26 cellular contexts compared by ENCODE assay signal in the genomic region with DNA sequence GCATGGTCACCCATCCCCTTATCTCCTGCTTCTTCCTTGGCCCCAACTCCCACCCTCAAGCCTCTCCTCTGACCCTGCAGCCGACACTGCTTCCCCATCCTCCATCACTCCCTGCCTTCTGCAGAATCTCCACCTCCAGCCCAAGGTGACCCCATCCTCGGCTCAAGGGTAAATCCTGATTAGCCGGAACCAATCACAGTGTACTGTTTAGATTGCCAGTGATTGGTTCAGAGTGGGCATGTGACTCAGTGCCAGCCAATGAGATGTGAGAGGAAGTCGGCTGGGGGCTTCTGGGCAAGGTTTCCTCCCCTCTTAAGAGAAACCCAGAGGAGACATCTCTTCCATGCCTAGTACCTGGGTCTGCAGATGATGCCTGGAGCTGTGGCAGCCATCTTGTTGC. TPM values are rescaled to one million over a fixed set of nuclear protein-coding genes. Genes with fewer than 3 reads are reported as not detected.
A peak's percentile ranks its signal among the peaks of the same experiment; 100 is the strongest.
DNase-seq lines count a peak whose midpoint lies in the region; ATAC-seq, FAIRE-seq and TF ChIP-seq lines count a peak whose summit lies in the region.
"Had no signal": no experiment of that assay in that cellular context is flagged by ENCODE, and none has a peak within 500 bp of the region (broad histone marks: within the 10 kb centered on the region; RNA-seq: fewer than 3 reads in every experiment).

No MANE protein-coding gene starts in this region.

- RAD21 ChIA-PET in HCT116 (lab: Charles Lee; ENCODE audit: low non-redundant PET in 1 of 2, low total read pairs in 2 of 2, uncharacterized antibody in 2 of 2, unreplicated experiment in 2 of 2) = no interaction called here

- peak; percentile 49; the same call in 1 of the 2 replicates for ATAC-seq in HCT116
- ATAC-seq in GM18511 (IDR thresholded peaks at IDR 0.05; ENCODE audit: unreplicated experiment) = no peak
- no peak for ATAC-seq in GM21825 (IDR thresholded peaks at IDR 0.05; ENCODE audit: unreplicated experiment)
- ATAC-seq: CD8-positive, alpha-beta T cell; Panc1; T-helper 17 cell had no signal

- no peak overlapping the region for H2BK15ac ChIP-seq in H1 (ENCODE audit: low read length)

- no peak overlapping the region for H2BK5ac ChIP-seq in H1 (ENCODE audit: low read depth, low read length)

- H3K36me3 ChIP-seq in BLaER1 (no peaks in the 10 kb centered on the region), HCT116 (ENCODE audit: control insufficient read depth in 1 of 2, insufficient read depth in 2 of 2, low read length in 2 of 2) (no peaks in the 10 kb centered on the region), H1 (ENCODE audit: control insufficient read depth in 2 of 4, insufficient read depth in 4 of 4, low read length in 3 of 4) (no peaks in the 10 kb centered on the region), smooth muscle cell (ENCODE audit: low read depth) (no peaks in the 10 kb centered on the region), hepatocyte (replicated peaks; ENCODE audit: insufficient read depth, low read depth) (no peaks in the 10 kb centered on the region)

- H3K9me3 ChIP-seq in BLaER1 (no peaks in the 10 kb centered on the region), HCT116 (ENCODE audit: control insufficient read depth in 1 of 2, insufficient read depth in 1 of 2, low read depth in 1 of 2, low read length in 2 of 2) (no peaks in the 10 kb centered on the region), H1 (ENCODE audit: insufficient read depth in 2 of 2, low read depth in 1 of 2, low read length in 1 of 2) (no peaks in the 10 kb centered on the region), smooth muscle cell (replicated peaks; ENCODE audit: low read depth) (no peaks in the 10 kb centered on the region), hepatocyte (ENCODE audit: low read depth) (no peaks in the 10 kb centered on the region)
- H3K9me3 ChIP-seq: Caco-2 had no signal

- no peak overlapping the region for H3K14ac ChIP-seq in H1 (ENCODE audit: insufficient read length)

- H3K27me3 ChIP-seq in BLaER1 (no peaks in the 10 kb centered on the region), HCT116 (ENCODE audit: insufficient read depth, low read length) (no peaks in the 10 kb centered on the region), H1 (replicated peaks in 1 of 4; ENCODE audit: control insufficient read depth in 3 of 4, extremely low read depth in 1 of 4, insufficient read depth in 3 of 4, low read length in 3 of 4) (peaks cover 0 to 2% (median 0%) of the 10 kb centered on the region in 4 experiments; a peak in 2 of 7 replicates), smooth muscle cell (ENCODE audit: low read depth) (no peaks in the 10 kb centered on the region), hepatocyte (no peaks in the 10 kb centered on the region)

- no peak overlapping the region for H4K5ac ChIP-seq in H1 (ENCODE audit: insufficient read length, low read depth, low read length)

- DNase-seq in HCT116 (ENCODE audit: low read depth, low spot score) = no peak
- DNase-seq in NAMALWA (ENCODE audit: low spot score) = peak; percentile 20
- no peak for DNase-seq in H1 (ENCODE audit: low read depth in 1 of 2, low spot score in 2 of 2)
- DNase-seq in smooth muscle cell (lab: John Stamatoyannopoulos, UW; ENCODE audit: unreplicated experiment) = no peak
- DNase-seq in hepatocyte (ENCODE audit: low spot score) = no peak
- DNase-seq: AML-193; Caco-2; CD8-positive, alpha-beta T cell; H7; NCI-H1105; NCI-H146; NCI-H1930; NCI-H2107; NCI-H524; NCI-H774; SHP77 treated with DMSO at 0.1 percent for 48 hours; T-helper 17 cell had no signal

- H2BK20ac ChIP-seq in H1 (ENCODE audit: low read length) = no peak overlapping the region; the same call in 1 of the 2 replicates

- TF ChIP-seq POLR2A in HCT116 (IDR thresholded peaks at IDR 0.05; ENCODE audit: borderline replicate concordance, extremely low read depth, insufficient read depth, insufficient read length) (no peak), H1 (IDR thresholded peaks at IDR 0.05; ENCODE audit: control extremely low read depth in 1 of 2, low read depth in 2 of 2, low read length in 2 of 2) (no peak)

- H3K9ac ChIP-seq in BLaER1 (no peak overlapping the region), HCT116 (ENCODE audit: low read length) (no peak overlapping the region), H1 (replicated peaks in 1 of 4; ENCODE audit: extremely low read depth in 1 of 4, low read depth in 3 of 4, low read length in 3 of 4) (no peak overlapping the region; a peak in 1 of 7 replicates), smooth muscle cell (ENCODE audit: low read depth) (no peak overlapping the region)

- H3K9me2 ChIP-seq in HCT116 (ENCODE audit: insufficient read depth) = no peaks in the 10 kb centered on the region
- no peaks in the 10 kb centered on the region for H3K9me2 ChIP-seq in hepatocyte (replicated peaks; ENCODE audit: insufficient read depth)

- no peaks in the 10 kb centered on the region; the same call in none of the 2 replicates for H3K79me1 ChIP-seq in H1 (ENCODE audit: low read depth, low read length)

- H4K20me1 ChIP-seq in BLaER1 (no peaks in the 10 kb centered on the region; the same call in 1 of the 2 replicates), HCT116 (ENCODE audit: insufficient read depth) (no peaks in the 10 kb centered on the region), H1 (replicated peaks in 1 of 2; ENCODE audit: control insufficient read depth in 1 of 2, insufficient read depth in 2 of 2, low read length in 2 of 2) (peaks cover 0 to 8% of the 10 kb centered on the region in 2 experiments), smooth muscle cell (ENCODE audit: low read depth) (no peaks in the 10 kb centered on the region), hepatocyte (ENCODE audit: insufficient read depth, poor library complexity, severe bottlenecking) (no peaks in the 10 kb centered on the region)

- no peak overlapping the region for H3K18ac ChIP-seq in H1 (ENCODE audit: extremely low read depth, low read length)

- H4K8ac ChIP-seq in H1 (ENCODE audit: extremely low read depth, insufficient read depth, low read length) = no peak overlapping the region

- CTCF ChIA-PET in HCT116 (lab: Charles Lee) (no interaction called here), H1 (lab: Charles Lee; ENCODE audit: partially characterized antibody) (interaction anchor here (0.9 to 2.2 kb wide), 7 partner anchors 11 to 140 kb away, joined by 3 to 8 read pairs (median 6); no protein-coding TSS in a partner anchor)

- peaks cover 85% of the 10 kb centered on the region for H3K4me1 ChIP-seq in BLaER1
- no peaks in the 10 kb centered on the region; a peak in 1 of 4 replicates for H3K4me1 ChIP-seq in HCT116 (ENCODE audit: control insufficient read depth in 1 of 2, insufficient read depth in 2 of 2, low read length in 2 of 2)
- H3K4me1 ChIP-seq in H1 (replicated peaks in 1 of 4; ENCODE audit: control insufficient read depth in 3 of 4, insufficient read depth in 4 of 4, low read length in 3 of 4) = peaks cover 14 to 50% (median 37%) of the 10 kb centered on the region in 4 experiments
- H3K4me1 ChIP-seq in smooth muscle cell (ENCODE audit: low read depth) = no peaks in the 10 kb centered on the region
- no peaks in the 10 kb centered on the region for H3K4me1 ChIP-seq in hepatocyte (ENCODE audit: insufficient read depth)
- H3K4me1 ChIP-seq: Caco-2 had no signal

- no peak overlapping the region for H2BK120ac ChIP-seq in H1 (replicated peaks; ENCODE audit: low read depth, low read length)

- H2AK5ac ChIP-seq in H1 (ENCODE audit: low read depth, low read length) = peak overlapping the region; percentile 67; the same call in 1 of the 2 replicates

- TF ChIP-seq RAD21 in HCT116 (IDR thresholded peaks at IDR 0.05; ENCODE audit: low read depth) = no peak
- TF ChIP-seq RAD21 in H1 (IDR thresholded peaks at IDR 0.05 in 1 of 2, conservative IDR thresholded peaks at IDR 0.05 in 1 of 2; ENCODE audit: low read depth in 2 of 2, low read length in 2 of 2) = no peak

- no peak for FAIRE-seq in H1 (lab: Jason Lieb, UNC)
- FAIRE-seq: A204.1, G401.6, HTR-8/SVneo had no signal

- H2AFZ ChIP-seq in HCT116 (ENCODE audit: low read depth, low read length, poor library complexity, severe bottlenecking) (no peak overlapping the region), H1 (ENCODE audit: low read length) (no peak overlapping the region), smooth muscle cell (ENCODE audit: low read depth) (no peak overlapping the region), hepatocyte (no peak overlapping the region)

- TF ChIP-seq CTCF in HCT116 (IDR thresholded peaks at IDR 0.05 in 2 of 3, conservative IDR thresholded peaks at IDR 0.05 in 1 of 3; ENCODE audit: borderline replicate concordance in 1 of 3, insufficient read depth in 1 of 3, low read depth in 2 of 3, low read length in 2 of 3) (no peak), H1 (IDR thresholded peaks at IDR 0.05; ENCODE audit: control extremely low read depth in 1 of 3, insufficient read depth in 1 of 3, low read depth in 1 of 3, low read length in 3 of 3) (no peak), smooth muscle cell (IDR thresholded peaks at IDR 0.05; ENCODE audit: borderline replicate concordance, insufficient read depth, poor library complexity, severe bottlenecking) (no peak), hepatocyte (IDR thresholded peaks at IDR 0.05; ENCODE audit: poor library complexity) (no peak)

- 71% methylated on average over 4 of the region's 4 CpGs; no CpG with 5 or more reads in 1 of the 2 experiments for WGBS in H1 (ENCODE audit: extremely low coverage in 1 of 2, insufficient coverage in 1 of 2, insufficient read length in 1 of 2, insufficient replicate concordance in 2 of 2, low coverage in 1 of 2, low lambda C conversion rate in 2 of 2, missing lambda C conversion rate in 1 of 2), 2 experiments
- WGBS in smooth muscle cell (ENCODE audit: low lambda C conversion rate) = 90% methylated on average over 4 of the region's 4 CpGs
- 86% methylated on average over 4 of the region's 4 CpGs for WGBS in hepatocyte (ENCODE audit: low lambda C conversion rate, missing lambda C conversion rate)

- H2BK12ac ChIP-seq in H1 (ENCODE audit: low read depth, low read length) = peak overlapping the region; percentile 18; the same call in 1 of the 2 replicates

- no peaks in the 10 kb centered on the region for H3F3A ChIP-seq in smooth muscle cell (ENCODE audit: low read depth)

- H3K27ac ChIP-seq in BLaER1 = no peak overlapping the region
- no peak overlapping the region for H3K27ac ChIP-seq in HCT116 (ENCODE audit: low read depth, low read length)
- no peak overlapping the region for H3K27ac ChIP-seq in H1 (ENCODE audit: low read depth, low read length)
- H3K27ac ChIP-seq in smooth muscle cell (ENCODE audit: low read depth) = no peak overlapping the region
- H3K27ac ChIP-seq in hepatocyte = no peak overlapping the region
- H3K27ac ChIP-seq: C4-2B had no signal

- H3K23me2 ChIP-seq in H1 (ENCODE audit: low read depth, low read length) = no peaks in the 10 kb centered on the region

- H3K79me2 ChIP-seq in HCT116 (ENCODE audit: insufficient read depth, low read length) = no peaks in the 10 kb centered on the region
- H3K79me2 ChIP-seq in H1 (ENCODE audit: control insufficient read depth in 1 of 2, insufficient read depth in 2 of 2, low read length in 2 of 2) = peaks cover 0 to 3% of the 10 kb centered on the region in 2 experiments; a peak in 2 of 4 replicates
- no peaks in the 10 kb centered on the region for H3K79me2 ChIP-seq in smooth muscle cell (ENCODE audit: low read depth)
- no peaks in the 10 kb centered on the region for H3K79me2 ChIP-seq in hepatocyte

- no peak for TF ChIP-seq EP300 in H1 (IDR thresholded peaks at IDR 0.05; ENCODE audit: borderline replicate concordance in 1 of 2, low read depth in 2 of 2, low read length in 2 of 2)

- intact Hi-C loops in HCT116 (cut with micrococcal nuclease) = no loop called here

- H4K91ac ChIP-seq in H1 (replicated peaks; ENCODE audit: insufficient read length, low read length) = no peak overlapping the region

- H3K4me3 ChIP-seq in BLaER1 (no peak overlapping the region), HCT116 (replicated peaks in 1 of 2; ENCODE audit: low read depth in 1 of 2, low read length in 2 of 2) (no peak overlapping the region), H1 (ENCODE audit: extremely low read depth in 1 of 4, insufficient read depth in 2 of 4, low read depth in 3 of 4, low read length in 4 of 4) (no peak overlapping the region), smooth muscle cell (no peak overlapping the region), hepatocyte (no peak overlapping the region)

- POLR2A ChIA-PET in HCT116 (lab: Charles Lee) = no interaction called here
- POLR2A ChIA-PET in H1 (lab: Charles Lee; ENCODE audit: partially characterized antibody) = interaction anchor here (0.9 to 1.4 kb wide), 2 partner anchors 9 to 10 kb away, joined by 3 to 5 read pairs; no protein-coding TSS in a partner anchor

- no peak overlapping the region for H3K56ac ChIP-seq in H1 (replicated peaks; ENCODE audit: insufficient read length, low read depth, low read length)

- no peak overlapping the region for H3K4ac ChIP-seq in H1 (replicated peaks; ENCODE audit: insufficient read length, low read depth, low read length)

- BruUV-seq in HCT116 (replicated peaks; lab: Mats Ljungman, UMichigan) = no TSS peak

- H3K23ac ChIP-seq in H1 (ENCODE audit: insufficient read length) = no peak overlapping the region

- H3K4me2 ChIP-seq in BLaER1 = peak overlapping the region; percentile 97
- no peak overlapping the region for H3K4me2 ChIP-seq in HCT116 (ENCODE audit: low read length)
- no peak overlapping the region for H3K4me2 ChIP-seq in H1 (ENCODE audit: insufficient read depth in 1 of 2, low read depth in 2 of 2, low read length in 2 of 2)
- no peak overlapping the region for H3K4me2 ChIP-seq in smooth muscle cell
- no peak overlapping the region for H3K4me2 ChIP-seq in hepatocyte

RNA-seq across cellular contexts. Expression of a gene that starts 10.3 kb away (rescaled TPM):
- total RNA-seq in HCT116 (2021; ENCODE audit: unreplicated experiment) = 10.2 TPM
- 10.1 and 10.7 TPM in 2 replicates for polyA plus RNA-seq in HCT116 (2012)
- total RNA-seq in H1 (2021; fragmentation: NEBNext Ultra II Directional; extraction: Animal tissue kit (Norgen Biotek cat#: 25700)) = 14.0 and 14.1 TPM in 2 replicates
- 24.9 and 25.0 TPM in 2 replicates for polyA plus RNA-seq in H1 (2011; rRNA removed)
- polyA plus RNA-seq in H1 (2011; cell fraction: cytosol; rRNA removed) = 14.3 TPM
- 43.9 TPM for polyA plus RNA-seq in H1 (2011; cell fraction: nucleus; rRNA removed)
- polyA plus RNA-seq in H1 (2012, experiment 1 of 2) = 16.0 to 28.5 TPM (median 22.8 TPM) in 4 replicates
- polyA plus RNA-seq in H1 (2012, experiment 2 of 2) = 13.3 TPM
- polyA plus RNA-seq in H1 (2013, experiment 1 of 2) = 16.1 TPM
- 13.8 TPM for polyA plus RNA-seq in H1 (2013, experiment 2 of 2)
- polyA minus RNA-seq in H1 (2011; rRNA and poly(A)+ RNA removed) = 16.8 and 18.9 TPM in 2 replicates
- polyA minus RNA-seq in H1 (2011; cell fraction: cytosol; rRNA and poly(A)+ RNA removed) = 14.2 TPM
- 9.4 TPM for polyA minus RNA-seq in H1 (2011; cell fraction: nucleus; rRNA and poly(A)+ RNA removed)
- 0.27 and 0.31 TPM in 2 replicates for total RNA-seq in smooth muscle cell
- 0.51 and 0.58 TPM in 2 replicates for polyA plus RNA-seq in smooth muscle cell
- total RNA-seq in hepatocyte = 0.87 and 1.2 TPM in 2 replicates
- 1.4 and 1.5 TPM in 2 replicates for polyA plus RNA-seq in hepatocyte
- total RNA-seq: M059J had no signal
